ENCODE assay signal across 1 cellular context in genomic region chr2:174312581-174313234, GRCh38.
TF ChIP-seq lines count a peak whose summit lies in the region.

No MANE protein-coding gene starts in this region.

TF ChIP-seq in HCT116, 20 proteins besides CTCF, POLR2A, EP300 and RAD21 (continued from another document):
- TF ChIP-seq ZFX (IDR thresholded peaks at IDR 0.05) (no peak), POLR2AphosphoS5 (IDR thresholded peaks at IDR 0.05; ENCODE audit: low read depth, low read length) (no peak), TCF7L2 (IDR thresholded peaks at IDR 0.05; ENCODE audit: borderline replicate concordance, extremely low read depth, insufficient read depth, insufficient read length) (no peak)
